Comparison of ENCODE assay signal across 14 cellular contexts in the genomic region with DNA sequence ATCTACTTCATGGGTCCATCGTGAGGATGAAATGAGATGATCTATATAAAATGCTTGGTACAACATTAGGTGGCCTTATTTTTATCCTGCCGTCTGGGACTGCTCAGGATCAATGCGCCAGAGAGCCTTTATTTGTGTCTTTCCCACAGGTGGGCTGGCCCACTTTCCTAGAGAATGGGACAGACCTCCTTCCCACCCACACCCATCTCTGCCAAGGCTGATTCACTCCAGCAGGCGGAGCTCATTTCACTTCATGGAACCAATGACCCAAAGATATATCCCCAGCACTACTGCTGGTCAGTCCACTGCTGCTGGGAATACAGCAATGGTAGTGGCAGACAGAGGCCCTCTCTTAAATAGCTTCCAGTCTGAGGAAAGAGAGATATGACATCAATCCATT. TPM values are rescaled to one million over a fixed set of nuclear protein-coding genes. Genes with fewer than 3 reads are reported as not detected.
DNase-seq lines count a peak whose midpoint lies in the region; ATAC-seq and TF ChIP-seq lines count a peak whose summit lies in the region.
"Had no signal": no experiment of that assay in that cellular context is flagged by ENCODE, and none has a peak within 500 bp of the region (broad histone marks: within the 10 kb centered on the region; RNA-seq: fewer than 3 reads in every experiment).

No MANE protein-coding gene starts in this region.

- H3K9me3 Mint-ChIP-seq in Calu3 (ENCODE audit: low read depth, unreplicated experiment) = peaks cover 4% of the 10 kb centered on the region
- peaks cover 4% of the 10 kb centered on the region for H3K9me3 Mint-ChIP-seq in chondrocyte (ENCODE audit: low read depth)

- DNase-seq in Calu3 = peak; percentile 32
- DNase-seq in IMR-90 = no peak
- no peak for DNase-seq in chondrocyte (ENCODE audit: low spot score)
- peak; percentile 72 for DNase-seq in mesenteric fat pad (ENCODE audit: low spot score)
- DNase-seq in ecto neural progenitor cell (ENCODE audit: low spot score) = no peak
- no peak for DNase-seq in activated T-cell treated with anti-CD3 and anti-CD28 coated beads, Interleukin-2, amount 50 U/mL, for 1 hour
- DNase-seq in ovary = no peak
- DNase-seq: activated T-cell treated with anti-CD3 and anti-CD28 coated beads, Interleukin-2, amount 50 U/mL, for 72 hours; DMS153; left cardiac atrium; NCI-H1694 treated with DMSO at 0.1 percent for 48 hours; stimulated activated CD4-positive, alpha-beta T cell treated with anti-CD3 and anti-CD28 coated beads, Interleukin-4, amount 100 ng/mL, for 1 hour had no signal

- BruUV-seq in Calu3 (replicated peaks; lab: Mats Ljungman, UMichigan) (no TSS peak), IMR-90 (replicated peaks; lab: Mats Ljungman, UMichigan) (no TSS peak)

- H2BK5ac ChIP-seq in IMR-90 (ENCODE audit: low read depth, low read length, poor library complexity, severe bottlenecking) = peak overlapping the region; percentile 21

- intact Hi-C loops in Calu3 (cut with micrococcal nuclease; ENCODE audit: unreplicated experiment) (no loop called here), IMR-90 (cut with micrococcal nuclease) (no loop called here), ovary (cut with DNase I) (loop anchor here in 1 of 4 donors (10.0 kb wide), 1 partner anchor 180 kb away; no protein-coding TSS in a partner anchor)

- H4K5ac ChIP-seq in IMR-90 (ENCODE audit: low read depth, low read length) = no peak overlapping the region

- H3K27me3 ChIP-seq in IMR-90 (ENCODE audit: control insufficient read depth, insufficient read depth, low read length) (no peaks in the 10 kb centered on the region), ovary (no peaks in the 10 kb centered on the region)

- H4K91ac ChIP-seq in IMR-90 (ENCODE audit: insufficient read depth, low read depth, low read length) = no peak overlapping the region

- H3K4me3 ChIP-seq in IMR-90 (ENCODE audit: insufficient read depth, low read depth, low read length) = no peak overlapping the region
- H3K4me3 ChIP-seq in ovary = no peak overlapping the region

- TF ChIP-seq RAD21 in IMR-90 (IDR thresholded peaks at IDR 0.05; ENCODE audit: low read length) = no peak

- in situ Hi-C loops in IMR-90 (cut with MboI; ENCODE audit: low sequenced_read_pairs) = no loop called here

- TF ChIP-seq CTCF in Calu3 (IDR thresholded peaks at IDR 0.05; ENCODE audit: unreplicated experiment) (no peak), IMR-90 (conservative IDR thresholded peaks at IDR 0.05; ENCODE audit: low read depth, low read length) (0 out of 2 replicates have a peak, but pooled peaks have one; percentile 21), chondrocyte (IDR thresholded peaks at IDR 0.05) (peak; percentile 25), ovary (IDR thresholded peaks at IDR 0.05) (no peak)

- H3K4me2 ChIP-seq in IMR-90 (ENCODE audit: low read depth, low read length) = no peak overlapping the region

- no peak overlapping the region for H2BK15ac ChIP-seq in IMR-90 (ENCODE audit: low read depth, low read length)

- no peak overlapping the region for H2BK20ac ChIP-seq in IMR-90 (ENCODE audit: low read depth, low read length)

- no peak overlapping the region for H2AK5ac ChIP-seq in IMR-90 (ENCODE audit: low read depth, low read length)

- H3K27ac ChIP-seq in IMR-90 (ENCODE audit: insufficient read depth, low read length) (no peak overlapping the region; the same call in 1 of the 2 replicates), ovary (no peak overlapping the region)

- H3K56ac ChIP-seq in IMR-90 (ENCODE audit: extremely low read depth, insufficient read depth, low read length) = no peak overlapping the region

- no peak overlapping the region for H3K9ac ChIP-seq in IMR-90 (ENCODE audit: low read depth, low read length)

- peaks cover 7% of the 10 kb centered on the region in 2 experiments; a peak in 3 of 4 replicates for H3K79me1 ChIP-seq in IMR-90 (ENCODE audit: low read depth in 1 of 2, low read length in 2 of 2)

- no peak overlapping the region for H3K14ac ChIP-seq in IMR-90 (replicated peaks; ENCODE audit: low read depth, low read length)

- TF ChIP-seq POLR2A in IMR-90 (IDR thresholded peaks at IDR 0.05; ENCODE audit: low read depth, low read length) (no peak), ovary (IDR thresholded peaks at IDR 0.05) (no peak)

- CTCF ChIA-PET in Calu3 (lab: Charles Lee) = interaction anchor here (0.6 to 2.2 kb wide), 4 partner anchors 11 to 148 kb away, joined by 3 to 8 read pairs (median 3); no protein-coding TSS in a partner anchor
- CTCF ChIA-PET in IMR-90 (lab: Yijun Ruan, JAX) = interaction anchor here (0.7 kb wide), 1 partner anchor 12 kb away, joined by 3 read pairs; no protein-coding TSS in a partner anchor

- POLR2A ChIA-PET in IMR-90 (lab: Charles Lee; ENCODE audit: unreplicated experiment) = interaction anchor here (0.6 kb wide), 1 partner anchor 23 kb away, joined by 3 read pairs; no protein-coding TSS in a partner anchor

- no CpG with 5 or more reads among the region's 4 CpGs for WGBS in IMR-90 (ENCODE audit: extremely low coverage in 2 of 2, insufficient read length in 1 of 2), 2 experiments
- WGBS in ovary, 3 donors = 74 to 92% (median 84%) methylated on average over 4 of the region's 4 CpGs

- H2AK9ac ChIP-seq in IMR-90 (replicated peaks; ENCODE audit: low read depth, low read length, poor library complexity) = no peak overlapping the region

- H4K8ac ChIP-seq in IMR-90 (ENCODE audit: low read depth in 2 of 2, low read length in 2 of 2) = no peak overlapping the region

- H3K27ac Mint-ChIP-seq in Calu3 (ENCODE audit: unreplicated experiment) = no peak overlapping the region
- peak overlapping the region; percentile 10 for H3K27ac Mint-ChIP-seq in chondrocyte (ENCODE audit: unreplicated experiment)
- H3K27ac Mint-ChIP-seq: activated T-cell treated with anti-CD3 and anti-CD28 coated beads, Interleukin-2, amount 50 U/mL, for 72 hours; stimulated activated naive CD8-positive, alpha-beta T cell treated with anti-CD3 and anti-CD28 coated beads, Interleukin-15, Interleukin-2, amounts not matched to agents 100 ng/mL and 50 ng/mL, for 24 hours had no signal

- ATAC-seq in IMR-90 (ENCODE audit: low read depth) (no peak; the same call in 1 of the 2 replicates), HG03457 (IDR thresholded peaks at IDR 0.05; ENCODE audit: unreplicated experiment) (no peak)
- ATAC-seq: activated T-cell treated with anti-CD3 and anti-CD28 coated beads, Interleukin-2, amount 50 U/mL, for 72 hours had no signal

- H3K23ac ChIP-seq in IMR-90 (ENCODE audit: low read depth, low read length) = no peak overlapping the region

- H3K4me3 Mint-ChIP-seq in Calu3 (ENCODE audit: low read depth, unreplicated experiment) (no peak overlapping the region), chondrocyte (ENCODE audit: unreplicated experiment) (no peak overlapping the region)
- H3K4me3 Mint-ChIP-seq: activated T-cell treated with anti-CD3 and anti-CD28 coated beads, Interleukin-2, amount 50 U/mL, for 72 hours; stimulated activated naive CD8-positive, alpha-beta T cell treated with anti-CD3 and anti-CD28 coated beads, Interleukin-15, Interleukin-2, amounts not matched to agents 100 ng/mL and 50 ng/mL, for 24 hours had no signal

- peaks cover 10% of the 10 kb centered on the region for H3K9me1 ChIP-seq in IMR-90 (ENCODE audit: insufficient read depth, low read length)

- no peak overlapping the region for H2BK120ac ChIP-seq in IMR-90 (ENCODE audit: low read depth, low read length)

- dilution Hi-C loops in IMR-90 (cut with HindIII; ENCODE audit: low sequenced_read_pairs, unreplicated experiment) = no loop called here

- H2AFZ ChIP-seq in IMR-90 (replicated peaks; ENCODE audit: low read length, poor library complexity) = no peak overlapping the region

- no peak for TF ChIP-seq EP300 in ovary (IDR thresholded peaks at IDR 0.05)

- H3K36me3 Mint-ChIP-seq in Calu3 (ENCODE audit: insufficient read depth, unreplicated experiment) (peaks cover 8% of the 10 kb centered on the region), chondrocyte (ENCODE audit: low read depth) (peaks cover 35% of the 10 kb centered on the region)

- H3K27me3 Mint-ChIP-seq in Calu3 (ENCODE audit: unreplicated experiment) (no peaks in the 10 kb centered on the region), chondrocyte (ENCODE audit: low read depth) (no peaks in the 10 kb centered on the region)

- no peak overlapping the region for H3K18ac ChIP-seq in IMR-90 (ENCODE audit: low read depth, low read length)

- H4K20me1 ChIP-seq in IMR-90 (ENCODE audit: insufficient read depth, low read length) = no peaks in the 10 kb centered on the region

- H3K4me1 ChIP-seq in IMR-90 (ENCODE audit: control insufficient read depth, insufficient read depth, low read length) (peaks cover 10% of the 10 kb centered on the region), ovary (ENCODE audit: insufficient read depth) (peaks cover 4% of the 10 kb centered on the region)

- H3K36me3 ChIP-seq in IMR-90 (ENCODE audit: control insufficient read depth, insufficient read depth, low read length) (peaks cover 67% of the 10 kb centered on the region), ovary (no peaks in the 10 kb centered on the region)

- H3K4ac ChIP-seq in IMR-90 (ENCODE audit: low read depth, low read length) = no peak overlapping the region

- H3K4me1 Mint-ChIP-seq in Calu3 (ENCODE audit: low read depth, unreplicated experiment) (peaks cover 15% of the 10 kb centered on the region), chondrocyte (ENCODE audit: low read depth) (peaks cover 7% of the 10 kb centered on the region)

- no peaks in the 10 kb centered on the region for H3K9me3 ChIP-seq in IMR-90 (ENCODE audit: control insufficient read depth, insufficient read depth, low read length)
- H3K9me3 ChIP-seq in ovary = no peaks in the 10 kb centered on the region

TF ChIP-seq in IMR-90, 13 proteins besides CTCF, POLR2A, EP300 and RAD21 (continues in another document):
- TF ChIP-seq, protein P1, sequence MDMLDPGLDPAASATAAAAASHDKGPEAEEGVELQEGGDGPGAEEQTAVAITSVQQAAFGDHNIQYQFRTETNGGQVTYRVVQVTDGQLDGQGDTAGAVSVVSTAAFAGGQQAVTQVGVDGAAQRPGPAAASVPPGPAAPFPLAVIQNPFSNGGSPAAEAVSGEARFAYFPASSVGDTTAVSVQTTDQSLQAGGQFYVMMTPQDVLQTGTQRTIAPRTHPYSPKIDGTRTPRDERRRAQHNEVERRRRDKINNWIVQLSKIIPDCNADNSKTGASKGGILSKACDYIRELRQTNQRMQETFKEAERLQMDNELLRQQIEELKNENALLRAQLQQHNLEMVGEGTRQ (IDR thresholded peaks at IDR 0.05; ENCODE audit: low read depth, low read length) = no peak
- no peak for TF ChIP-seq CEBPB (IDR thresholded peaks at IDR 0.05; ENCODE audit: low read depth, low read length)
- no peak for TF ChIP-seq FOS (IDR thresholded peaks at IDR 0.05; ENCODE audit: low read depth, low read length)
- no peak for TF ChIP-seq RFX5 (IDR thresholded peaks at IDR 0.05; ENCODE audit: low read depth, low read length)

RNA-seq across cellular contexts. Expression of gene TGFBI, which starts 35.7 kb away (rescaled TPM):
- 41.4 and 95.2 TPM in 2 replicates for total RNA-seq in Calu3 (2022)
- 483 and 618 TPM in 2 replicates for total RNA-seq in IMR-90 (2012; rRNA removed)
- polyA plus RNA-seq in IMR-90 (2012; rRNA removed) = 1,362 and 1,551 TPM in 2 replicates
- 790 and 1,298 TPM in 2 replicates for polyA plus RNA-seq in IMR-90 (2012; cell fraction: cytosol; rRNA removed)
- 1,060 and 1,205 TPM in 2 replicates for polyA plus RNA-seq in IMR-90 (2012; cell fraction: nucleus; rRNA removed; ENCODE audit: low replicate concordance)
- 491 to 631 TPM (median 620 TPM) in 3 replicates for total RNA-seq in chondrocyte
- 254 TPM for total RNA-seq in mesenteric fat pad
- 10 to 100 TPM; 14.5 to 46.6 (median 25.3) TPM for total RNA-seq in ovary
- polyA plus RNA-seq in ovary = 100 to 1,000 TPM in 1 of 2 donors, 10 to 100 TPM in 1; 22.2 to 138 TPM
- total RNA-seq: activated T-cell treated with anti-CD3 and anti-CD28 coated beads, Interleukin-2, amount 50 U/mL, for 72 hours had no signal

Comparison
In these comparisons a context has a peak if more than half of its experiments do, and no peak if none do; other contexts are left out.
1. DNase-seq: peak in Calu3 (single experiment) and mesenteric fat pad (single experiment); none in IMR-90 (single experiment), chondrocyte (single experiment), ecto neural progenitor cell (single experiment), activated T-cell treated with anti-CD3 and anti-CD28 coated beads, Interleukin-2, amount 50 U/mL, for 1 hour (single experiment) and ovary (0 of 5).
2. CTCF ChIP-seq: peak in IMR-90 (single experiment) and chondrocyte (single experiment); none in Calu3 (single experiment) and ovary (0 of 3).